In genomic region chr22:21571679-21572078, GRCh38 we compare ENCODE assay signal across 15 cellular contexts. TPM values are rescaled to one million over a fixed set of nuclear protein-coding genes. Genes with fewer than 3 reads are reported as not detected.
DNase-seq lines count a peak whose midpoint lies in the region; ATAC-seq and TF ChIP-seq lines count a peak whose summit lies in the region.
"Had no signal": no experiment of that assay in that cellular context is flagged by ENCODE, and none has a peak within 500 bp of the region (broad histone marks: within the 10 kb centered on the region; RNA-seq: fewer than 3 reads in every experiment).

No MANE protein-coding gene starts in this region.

- no peak overlapping the region for H3K4me3 Mint-ChIP-seq in activated naive CD4-positive, alpha-beta T cell treated with anti-CD3 and anti-CD28 coated beads, Interleukin-2, amount 10 ng/mL, durations not matched to agents 7 days and 5 days
- peak overlapping the region; percentile 52 for H3K4me3 Mint-ChIP-seq in T-helper 2 cell treated with Interferon-gamma antibody and Interleukin-4, amounts not matched to agents 5 μg/mL and 100 μg/mL, for 36 hours
- H3K4me3 Mint-ChIP-seq in dendritic cell treated with granulocyte-macrophage colony-stimulating factor and Interleukin-4, amounts not matched to agents 40 ng/mL and 50 ng/mL, for 4 days, result peak overlapping the region; percentile 15
- peak overlapping the region; percentile 62 for H3K4me3 Mint-ChIP-seq in stimulated activated naive CD8-positive, alpha-beta T cell treated with anti-CD3 and anti-CD28 coated beads, Interleukin-15, Interleukin-2, amounts not matched to agents 100 ng/mL and 50 ng/mL, for 24 hours
- H3K4me3 Mint-ChIP-seq: WTC11 had no signal

- intact Hi-C loops in dendritic cell treated with granulocyte-macrophage colony-stimulating factor and Interleukin-4, amounts not matched to agents 40 ng/mL and 50 ng/mL, for 4 days (cut with micrococcal nuclease), result no loop called here

- H3K9me3 Mint-ChIP-seq in activated naive CD4-positive, alpha-beta T cell treated with anti-CD3 and anti-CD28 coated beads, Interleukin-2, amount 10 ng/mL, durations not matched to agents 7 days and 5 days, result no peaks in the 10 kb centered on the region
- no peaks in the 10 kb centered on the region for H3K9me3 Mint-ChIP-seq in T-helper 2 cell treated with Interferon-gamma antibody and Interleukin-4, amounts not matched to agents 5 μg/mL and 100 μg/mL, for 36 hours
- no peaks in the 10 kb centered on the region for H3K9me3 Mint-ChIP-seq in dendritic cell treated with granulocyte-macrophage colony-stimulating factor and Interleukin-4, amounts not matched to agents 40 ng/mL and 50 ng/mL, for 4 days
- H3K9me3 Mint-ChIP-seq in stimulated activated naive CD8-positive, alpha-beta T cell treated with anti-CD3 and anti-CD28 coated beads, Interleukin-15, Interleukin-2, amounts not matched to agents 100 ng/mL and 50 ng/mL, for 24 hours, result no peaks in the 10 kb centered on the region
- H3K9me3 Mint-ChIP-seq: WTC11 had no signal

- peak overlapping the region; percentile 44 for H3K27ac Mint-ChIP-seq in activated naive CD4-positive, alpha-beta T cell treated with anti-CD3 and anti-CD28 coated beads, Interleukin-2, amount 10 ng/mL, durations not matched to agents 7 days and 5 days
- peak overlapping the region; percentile 70 for H3K27ac Mint-ChIP-seq in T-helper 2 cell treated with Interferon-gamma antibody and Interleukin-4, amounts not matched to agents 5 μg/mL and 100 μg/mL, for 36 hours
- H3K27ac Mint-ChIP-seq in dendritic cell treated with granulocyte-macrophage colony-stimulating factor and Interleukin-4, amounts not matched to agents 40 ng/mL and 50 ng/mL, for 4 days, result no peak overlapping the region
- peak overlapping the region; percentile 80 for H3K27ac Mint-ChIP-seq in stimulated activated naive CD8-positive, alpha-beta T cell treated with anti-CD3 and anti-CD28 coated beads, Interleukin-15, Interleukin-2, amounts not matched to agents 100 ng/mL and 50 ng/mL, for 24 hours

- no peak for DNase-seq in activated naive CD4-positive, alpha-beta T cell treated with anti-CD3 and anti-CD28 coated beads, Interleukin-2, amount 10 ng/mL, durations not matched to agents 7 days and 5 days
- DNase-seq in activated naive CD4-positive, alpha-beta T cell (lab: John Stamatoyannopoulos, UW), result no peak
- DNase-seq in T-helper 2 cell treated with Interferon-gamma antibody and Interleukin-4, amounts not matched to agents 5 μg/mL and 100 μg/mL, for 36 hours (ENCODE audit: low spot score), result no peak
- DNase-seq in cerebellum (ENCODE audit: low spot score), result no peak
- DNase-seq: dermis blood vessel endothelial cell, NCI-H1417 treated with DMSO at 0.1 percent for 48 hours, SW 1271 had no signal

- peaks cover 29% of the 10 kb centered on the region for H3K36me3 Mint-ChIP-seq in activated naive CD4-positive, alpha-beta T cell treated with anti-CD3 and anti-CD28 coated beads, Interleukin-2, amount 10 ng/mL, durations not matched to agents 7 days and 5 days
- peaks cover 34% of the 10 kb centered on the region for H3K36me3 Mint-ChIP-seq in T-helper 2 cell treated with Interferon-gamma antibody and Interleukin-4, amounts not matched to agents 5 μg/mL and 100 μg/mL, for 36 hours (ENCODE audit: low read depth)
- peaks cover 62% of the 10 kb centered on the region for H3K36me3 Mint-ChIP-seq in dendritic cell treated with granulocyte-macrophage colony-stimulating factor and Interleukin-4, amounts not matched to agents 40 ng/mL and 50 ng/mL, for 4 days (ENCODE audit: low read depth)
- peaks cover 30% of the 10 kb centered on the region for H3K36me3 Mint-ChIP-seq in stimulated activated naive CD8-positive, alpha-beta T cell treated with anti-CD3 and anti-CD28 coated beads, Interleukin-15, Interleukin-2, amounts not matched to agents 100 ng/mL and 50 ng/mL, for 24 hours (ENCODE audit: low read depth)

- H3K4me1 Mint-ChIP-seq in activated naive CD4-positive, alpha-beta T cell treated with anti-CD3 and anti-CD28 coated beads, Interleukin-2, amount 10 ng/mL, durations not matched to agents 7 days and 5 days, result peaks cover 64% of the 10 kb centered on the region
- peaks cover 40% of the 10 kb centered on the region for H3K4me1 Mint-ChIP-seq in T-helper 2 cell treated with Interferon-gamma antibody and Interleukin-4, amounts not matched to agents 5 μg/mL and 100 μg/mL, for 36 hours (ENCODE audit: low read depth)
- peaks cover 74% of the 10 kb centered on the region for H3K4me1 Mint-ChIP-seq in dendritic cell treated with granulocyte-macrophage colony-stimulating factor and Interleukin-4, amounts not matched to agents 40 ng/mL and 50 ng/mL, for 4 days (ENCODE audit: low read depth)
- H3K4me1 Mint-ChIP-seq in stimulated activated naive CD8-positive, alpha-beta T cell treated with anti-CD3 and anti-CD28 coated beads, Interleukin-15, Interleukin-2, amounts not matched to agents 100 ng/mL and 50 ng/mL, for 24 hours (ENCODE audit: low read depth), result peaks cover 67% of the 10 kb centered on the region

- H3K27me3 Mint-ChIP-seq in activated naive CD4-positive, alpha-beta T cell treated with anti-CD3 and anti-CD28 coated beads, Interleukin-2, amount 10 ng/mL, durations not matched to agents 7 days and 5 days, result peaks cover 4% of the 10 kb centered on the region
- no peaks in the 10 kb centered on the region for H3K27me3 Mint-ChIP-seq in T-helper 2 cell treated with Interferon-gamma antibody and Interleukin-4, amounts not matched to agents 5 μg/mL and 100 μg/mL, for 36 hours (ENCODE audit: low read depth)
- H3K27me3 Mint-ChIP-seq in dendritic cell treated with granulocyte-macrophage colony-stimulating factor and Interleukin-4, amounts not matched to agents 40 ng/mL and 50 ng/mL, for 4 days, result no peaks in the 10 kb centered on the region
- H3K27me3 Mint-ChIP-seq in stimulated activated naive CD8-positive, alpha-beta T cell treated with anti-CD3 and anti-CD28 coated beads, Interleukin-15, Interleukin-2, amounts not matched to agents 100 ng/mL and 50 ng/mL, for 24 hours, result no peaks in the 10 kb centered on the region

- ATAC-seq in SK-N-SH treated with all-trans-retinoic acid at 6 μM for 48 hours (no peak), HG03280 (IDR thresholded peaks at IDR 0.05; ENCODE audit: unreplicated experiment) (no peak)
- ATAC-seq: WTC11 had no signal

- CTCF ChIA-PET in activated naive CD4-positive, alpha-beta T cell treated with anti-CD3 and anti-CD28 coated beads, Interleukin-2, amount 10 ng/mL, durations not matched to agents 7 days and 5 days (lab: Charles Lee), result interaction anchor here (1.0 to 1.2 kb wide), 2 partner anchors 58 to 469 kb away, joined by 3 to 7 read pairs; partner anchors contain the start of gene YDJC

TF ChIP-seq in SK-N-SH treated with all-trans-retinoic acid at 6 μM for 48 hours, 23 proteins besides CTCF, POLR2A, EP300 and RAD21 (continues in another document):
- TF ChIP-seq RARB (CRISPR knock-in tag; IDR thresholded peaks at IDR 0.05), result no peak
- TF ChIP-seq TCF4 (CRISPR knock-in tag; IDR thresholded peaks at IDR 0.05; ENCODE audit: borderline replicate concordance), result no peak
- no peak for TF ChIP-seq ZNF70 (CRISPR knock-in tag; IDR thresholded peaks at IDR 0.05)
- TF ChIP-seq ZNF565 (CRISPR knock-in tag; conservative IDR thresholded peaks at IDR 0.05; ENCODE audit: low read depth), result no peak
- no peak for TF ChIP-seq CSDC2 (CRISPR knock-in tag; IDR thresholded peaks at IDR 0.05)
- TF ChIP-seq ZNF8 (CRISPR knock-in tag; IDR thresholded peaks at IDR 0.05), result no peak
- TF ChIP-seq SNAI2 (CRISPR knock-in tag; IDR thresholded peaks at IDR 0.05), result no peak
- TF ChIP-seq GLIS3 (CRISPR knock-in tag; IDR thresholded peaks at IDR 0.05), result no peak
- no peak for TF ChIP-seq CREB5 (CRISPR knock-in tag; IDR thresholded peaks at IDR 0.05; ENCODE audit: low read depth)
- no peak for TF ChIP-seq PATZ1 (CRISPR knock-in tag; IDR thresholded peaks at IDR 0.05; ENCODE audit: borderline replicate concordance)
- TF ChIP-seq CSRNP3 (CRISPR knock-in tag; IDR thresholded peaks at IDR 0.05), result no peak

RNA-seq across cellular contexts. Expression of gene UBE2L3, which starts 4.2 kb away (rescaled TPM):
- 29.5 TPM for total RNA-seq in cerebellum

RNA-seq across cellular contexts. Expression of gene RIMBP3C, which starts 20.4 kb away (rescaled TPM):
- 0.64 TPM for total RNA-seq in cerebellum
- total RNA-seq: esophagus muscularis mucosa, glomerular endothelial cell, H1 had no signal

RNA-seq across cellular contexts. Expression of gene YDJC, which starts 58.1 kb away (rescaled TPM):
- 4.2 TPM for total RNA-seq in cerebellum
